Comparison of ENCODE assay signal across 17 cellular contexts in genomic region chr2:3323360-3324035, GRCh38.
"Had no signal": no experiment of that assay in that cellular context is flagged by ENCODE, and none has a peak within 500 bp of the region (broad histone marks: within the 10 kb centered on the region; RNA-seq: fewer than 3 reads in every experiment).

No MANE protein-coding gene starts in this region.

- H3K9me3 ChIP-seq: tibial artery, upper lobe of left lung, uterus had no signal

- H3K4me2 ChIP-seq: hepatocyte had no signal

- H3K79me2 ChIP-seq: hepatocyte had no signal

- H3K4me3 ChIP-seq: coronary artery, hepatocyte, skin epidermis, tibial artery, upper lobe of left lung, uterus had no signal

- H3K27me3 Mint-ChIP-seq: natural killer cell treated with Interleukin-12 subunit alpha and Interleukin-12 subunit beta and Interleukin-15 and Interleukin-18, amount 100 ng/mL, for 72 hours; stimulated activated naive CD8-positive, alpha-beta T cell treated with anti-CD3 and anti-CD28 coated beads, Interleukin-15, Interleukin-2, amounts not matched to agents 100 ng/mL and 50 ng/mL, for 24 hours had no signal

- ATAC-seq: foreskin keratinocyte, left colon had no signal

- H3K9me3 Mint-ChIP-seq: endodermal cell; mesothelial cell of epicardium; natural killer cell treated with Interleukin-12 subunit alpha and Interleukin-12 subunit beta and Interleukin-15 and Interleukin-18, amount 100 ng/mL, for 72 hours; stimulated activated naive CD8-positive, alpha-beta T cell treated with anti-CD3 and anti-CD28 coated beads, Interleukin-15, Interleukin-2, amounts not matched to agents 100 ng/mL and 50 ng/mL, for 24 hours had no signal

- H3K4me1 Mint-ChIP-seq: endodermal cell, mesothelial cell of epicardium had no signal

- DNase-seq: effector CD4-positive, alpha-beta T cell; endodermal cell; erythroblast; foreskin keratinocyte; head of caudate nucleus; left colon; mammary epithelial cell; stimulated activated CD4-positive, alpha-beta T cell treated with anti-CD3 and anti-CD28 coated beads, Interleukin-12 subunit alpha, Interleukin-12 subunit beta, amount 100 ng/mL, for 4 hours; tibial artery; upper lobe of left lung; uterus had no signal

- H3K36me3 ChIP-seq: uterus had no signal

- H3K27ac Mint-ChIP-seq: endodermal cell; mesothelial cell of epicardium; natural killer cell treated with Interleukin-12 subunit alpha and Interleukin-12 subunit beta and Interleukin-15 and Interleukin-18, amount 100 ng/mL, for 72 hours; stimulated activated naive CD8-positive, alpha-beta T cell treated with anti-CD3 and anti-CD28 coated beads, Interleukin-15, Interleukin-2, amounts not matched to agents 100 ng/mL and 50 ng/mL, for 24 hours had no signal

- H3K36me3 Mint-ChIP-seq: natural killer cell treated with Interleukin-12 subunit alpha and Interleukin-12 subunit beta and Interleukin-15 and Interleukin-18, amount 100 ng/mL, for 72 hours had no signal

- H3K27me3 ChIP-seq: foreskin keratinocyte, hepatocyte, tibial artery, upper lobe of left lung, uterus had no signal

- H3K4me3 Mint-ChIP-seq: endodermal cell; mesothelial cell of epicardium; natural killer cell treated with Interleukin-12 subunit alpha and Interleukin-12 subunit beta and Interleukin-15 and Interleukin-18, amount 100 ng/mL, for 72 hours; stimulated activated naive CD8-positive, alpha-beta T cell treated with anti-CD3 and anti-CD28 coated beads, Interleukin-15, Interleukin-2, amounts not matched to agents 100 ng/mL and 50 ng/mL, for 24 hours had no signal

- H3K4me1 ChIP-seq: foreskin keratinocyte, tibial artery, upper lobe of left lung, uterus had no signal

- H3K27ac ChIP-seq: coronary artery, foreskin keratinocyte, hepatocyte, skin epidermis, tibial artery, upper lobe of left lung, uterus had no signal

- H2AFZ ChIP-seq: hepatocyte had no signal
